Comparison of ENCODE assay signal across 8 cellular contexts in genomic region chr22:20957118-20957690, GRCh38. TPM values are rescaled to one million over a fixed set of nuclear protein-coding genes. Genes with fewer than 3 reads are reported as not detected.
DNase-seq lines count a peak whose midpoint lies in the region; ATAC-seq and TF ChIP-seq lines count a peak whose summit lies in the region.

No MANE protein-coding gene starts in this region.

- peak overlapping the region; percentile 72 for H3K4me3 Mint-ChIP-seq in mesothelial cell of epicardium

- H3K9me3 ChIP-seq in colonic mucosa = no peaks in the 10 kb centered on the region

- no peaks in the 10 kb centered on the region for H3K9me3 Mint-ChIP-seq in mesothelial cell of epicardium

- H3K27ac Mint-ChIP-seq in mesothelial cell of epicardium = no peak overlapping the region

- peak overlapping the region; percentile 76 for H3K27ac ChIP-seq in 22Rv1
- peak overlapping the region; percentile 88 for H3K27ac ChIP-seq in colonic mucosa

- DNase-seq in HCEC 1CT (peak; percentile 9), colonic mucosa (no peak), mesothelial cell of epicardium (ENCODE audit: low spot score in 2 of 2, unreplicated experiment in 2 of 2) (no peak), cortex of kidney (lab: John Stamatoyannopoulos, UW) (no peak)

- H3K4me1 ChIP-seq in colonic mucosa = peaks cover 6% of the 10 kb centered on the region

- H3K36me3 ChIP-seq in colonic mucosa = no peaks in the 10 kb centered on the region

- H3K27me3 ChIP-seq in colonic mucosa = no peaks in the 10 kb centered on the region

- ATAC-seq in GM21576 (IDR thresholded peaks at IDR 0.05; ENCODE audit: unreplicated experiment) (no peak), GM21737 (IDR thresholded peaks at IDR 0.05; ENCODE audit: unreplicated experiment) (no peak), GM21423 (IDR thresholded peaks at IDR 0.05; ENCODE audit: unreplicated experiment) (no peak)

- peaks cover 5% of the 10 kb centered on the region for H3K36me3 Mint-ChIP-seq in mesothelial cell of epicardium

- peaks cover 7% of the 10 kb centered on the region for H3K4me1 Mint-ChIP-seq in mesothelial cell of epicardium

- peaks cover 12% of the 10 kb centered on the region for H3K27me3 Mint-ChIP-seq in mesothelial cell of epicardium (ENCODE audit: low read depth)

- peak overlapping the region; percentile 88 to 89 for H3K9ac ChIP-seq in colonic mucosa (ENCODE audit: low read depth in 2 of 2, low read length in 2 of 2)

- TF ChIP-seq CTCF in 22Rv1 (IDR thresholded peaks at IDR 0.05) (no peak), colonic mucosa (IDR thresholded peaks at IDR 0.05) (no peak), mesothelial cell of epicardium (IDR thresholded peaks at IDR 0.05; ENCODE audit: unreplicated experiment) (no peak)

- peak overlapping the region; percentile 73 for H3K4me3 ChIP-seq in colonic mucosa

- intact Hi-C loops in colonic mucosa (cut with DNase I) = no loop called here

RNA-seq across cellular contexts. Expression of gene AIFM3, which starts 9.9 kb away (rescaled TPM):
- 100 to 1,000 TPM in 1 of 2 donors, 10 to 100 TPM in 1; 76.9 to 156 TPM for total RNA-seq in colonic mucosa
- 2.4 to 3.2 TPM (median 2.5 TPM) in 3 replicates for total RNA-seq in mesothelial cell of epicardium

RNA-seq across cellular contexts. Expression of gene LZTR1, which starts 24.9 kb away (rescaled TPM):
- 10 to 100 TPM; 31.6 to 61.7 TPM for total RNA-seq in colonic mucosa
- total RNA-seq in mesothelial cell of epicardium = 92.3 to 101 TPM (median 97.3 TPM) in 3 replicates

RNA-seq across cellular contexts. Expression of gene CRKL, which starts 40.0 kb away (rescaled TPM):
- total RNA-seq in colonic mucosa (10 to 100 TPM; 63.6 to 82.5 TPM), mesothelial cell of epicardium (72.3 to 78.5 TPM (median 75.1 TPM) in 3 replicates)

RNA-seq across cellular contexts. Expression of gene THAP7, which starts 44.7 kb away (rescaled TPM):
- total RNA-seq in colonic mucosa = 10 to 100 TPM; 12.9 to 23.3 TPM
- total RNA-seq in mesothelial cell of epicardium = 19.7 to 22.8 TPM (median 22.0 TPM) in 3 replicates

RNA-seq across cellular contexts. Expression of gene P2RX6, which starts 57.8 kb away (rescaled TPM):
- total RNA-seq in colonic mucosa = under 1 TPM; 0.27 to 0.62 TPM
- total RNA-seq in mesothelial cell of epicardium = 0.72 to 1.1 TPM (median 0.88 TPM) in 3 replicates

Comparison
In these comparisons a context has a peak if more than half of its experiments do, and no peak if none do; other contexts are left out.
1. RNA of gene AIFM3, which starts 9.9 kb away (total RNA-seq): 76.9 to 156 TPM in colonic mucosa; 2.4 to 3.2 TPM in mesothelial cell of epicardium; every median in the first group is over 10 times any median in the second.